ENCODE assay signal across 7 cellular contexts in genomic region chr6:21947227-21947626, GRCh38.
DNase-seq lines count a peak whose midpoint lies in the region; ATAC-seq and TF ChIP-seq lines count a peak whose summit lies in the region.
"Not testable (repeated sequence)": the region's sequence is repeated elsewhere in the genome, so short reads cannot be mapped to it uniquely, and the experiment has no call there.

No MANE protein-coding gene starts in this region.

- not testable (repeated sequence) for ATAC-seq in GM23338, WTC11

- H3K9ac ChIP-seq in smooth muscle cell (ENCODE audit: low read depth), result not testable (repeated sequence)

- H3K27ac Mint-ChIP-seq in GM23338, result not testable (repeated sequence)
- H3K27ac Mint-ChIP-seq in WTC11 (0 out of 2 replicates have a peak overlapping the region, but pooled peaks have one; percentile 87), nephron progenitor cell (peak overlapping the region; percentile 99)

- H3K27me3 ChIP-seq in GM23338 (ENCODE audit: insufficient read depth); SJCRH30; brain microvascular endothelial cell (replicated peaks); hepatocyte; smooth muscle cell (ENCODE audit: low read depth): not testable (repeated sequence)

- H3K9me3 Mint-ChIP-seq in GM23338, WTC11, nephron progenitor cell: not testable (repeated sequence)

- H3K4me3 ChIP-seq in GM23338; SJCRH30; brain microvascular endothelial cell (ENCODE audit: low read depth, low read length); hepatocyte; smooth muscle cell: not testable (repeated sequence)

- H3K4me1 ChIP-seq in GM23338 (ENCODE audit: insufficient read depth) (peaks cover 16% of the 10 kb centered on the region), SJCRH30 (peaks cover 34% of the 10 kb centered on the region), hepatocyte (ENCODE audit: insufficient read depth) (peaks cover 32% of the 10 kb centered on the region), smooth muscle cell (ENCODE audit: low read depth) (peaks cover 25% of the 10 kb centered on the region)

- peaks cover 13% of the 10 kb centered on the region; the same call in 1 of the 2 replicates for H3K79me2 ChIP-seq in GM23338 (replicated peaks; ENCODE audit: insufficient read depth)
- H3K79me2 ChIP-seq in hepatocyte; smooth muscle cell (ENCODE audit: low read depth): not testable (repeated sequence)

- CTCF ChIA-PET in WTC11 (lab: Charles Lee), result not testable (repeated sequence)

- TF ChIP-seq CTCF in GM23338 (conservative IDR thresholded peaks at IDR 0.05; ENCODE audit: low read depth in 2 of 2); WTC11 (IDR thresholded peaks at IDR 0.05); brain microvascular endothelial cell (IDR thresholded peaks at IDR 0.05; ENCODE audit: low read depth, low read length, missing control alignments); hepatocyte (IDR thresholded peaks at IDR 0.05; ENCODE audit: poor library complexity); nephron progenitor cell (IDR thresholded peaks at IDR 0.05); smooth muscle cell (IDR thresholded peaks at IDR 0.05; ENCODE audit: borderline replicate concordance, insufficient read depth, poor library complexity, severe bottlenecking): not testable (repeated sequence)

- H3K27me3 Mint-ChIP-seq in GM23338 (ENCODE audit: insufficient read depth, low read depth, poor library complexity), result peaks cover 11% of the 10 kb centered on the region
- H3K27me3 Mint-ChIP-seq in WTC11 (ENCODE audit: low read depth); nephron progenitor cell (ENCODE audit: low read depth, poor library complexity): not testable (repeated sequence)

- H3K9me3 ChIP-seq in SJCRH30 (replicated peaks); hepatocyte (ENCODE audit: low read depth); smooth muscle cell (replicated peaks; ENCODE audit: low read depth): not testable (repeated sequence)

- H3F3A ChIP-seq in GM23338 (replicated peaks; ENCODE audit: low read depth); smooth muscle cell (ENCODE audit: low read depth): not testable (repeated sequence)

- WGBS in hepatocyte (ENCODE audit: low lambda C conversion rate, missing lambda C conversion rate), result 78% methylated on average over 3 of the region's 3 CpGs
- WGBS in smooth muscle cell (ENCODE audit: low lambda C conversion rate), result 71% methylated on average over 3 of the region's 3 CpGs

- in situ Hi-C loops in brain microvascular endothelial cell (cut with HindIII; ENCODE audit: low pct_ligation_motif_present, low sequenced_read_pairs), result not testable (repeated sequence)

- H3K9me2 ChIP-seq in GM23338 (ENCODE audit: insufficient read depth); hepatocyte (replicated peaks; ENCODE audit: insufficient read depth): not testable (repeated sequence)

- H4K20me1 ChIP-seq in GM23338 (replicated peaks; ENCODE audit: insufficient read depth); hepatocyte (ENCODE audit: insufficient read depth, poor library complexity, severe bottlenecking); smooth muscle cell (ENCODE audit: low read depth): not testable (repeated sequence)

- H2AFZ ChIP-seq in GM23338; hepatocyte; smooth muscle cell (ENCODE audit: low read depth): not testable (repeated sequence)

- H3K4me1 Mint-ChIP-seq in GM23338 (peaks cover 43% of the 10 kb centered on the region), WTC11 (peaks cover 56% of the 10 kb centered on the region), nephron progenitor cell (peaks cover 72% of the 10 kb centered on the region)

- H3K36me3 ChIP-seq in GM23338 (ENCODE audit: insufficient read depth); SJCRH30; brain microvascular endothelial cell (replicated peaks); hepatocyte (replicated peaks; ENCODE audit: insufficient read depth, low read depth); smooth muscle cell (ENCODE audit: low read depth): not testable (repeated sequence)

- H3K27ac ChIP-seq in GM23338 (ENCODE audit: low read depth) (0 out of 2 replicates have a peak overlapping the region, but pooled peaks have one; percentile 24), SJCRH30 (peak overlapping the region; percentile 56), brain microvascular endothelial cell (peak overlapping the region; percentile 52), hepatocyte (peak overlapping the region; percentile 89), smooth muscle cell (ENCODE audit: low read depth) (peak overlapping the region; percentile 75)

- not testable (repeated sequence) for H3K36me3 Mint-ChIP-seq in GM23338 (ENCODE audit: low read depth); WTC11
- peaks cover 39% of the 10 kb centered on the region for H3K36me3 Mint-ChIP-seq in nephron progenitor cell (ENCODE audit: low read depth)

- H3K4me2 ChIP-seq in GM23338, result not testable (repeated sequence)
- H3K4me2 ChIP-seq in hepatocyte, result peak overlapping the region; percentile 48
- H3K4me2 ChIP-seq in smooth muscle cell, result peak overlapping the region; percentile 49

- POLR2A ChIA-PET in WTC11 (lab: Charles Lee), result not testable (repeated sequence)

- H3K4me3 Mint-ChIP-seq in GM23338, WTC11, nephron progenitor cell: not testable (repeated sequence)

- DNase-seq in GM23338 (ENCODE audit: low spot score); SJCRH30; WTC11 (ENCODE audit: low spot score); brain microvascular endothelial cell; hepatocyte (ENCODE audit: low spot score); nephron progenitor cell; smooth muscle cell (lab: John Stamatoyannopoulos, UW; ENCODE audit: unreplicated experiment): not testable (repeated sequence)

TF ChIP-seq in WTC11, 78 proteins besides CTCF, POLR2A, EP300 and RAD21:
- TF ChIP-seq ZNF121 (CRISPR knock-in tag; IDR thresholded peaks at IDR 0.05), result peak; percentile 80

Comparison
In these comparisons a context has a peak if more than half of its experiments do, and no peak if none do; other contexts are left out.
1. H3K27ac ChIP-seq: peak in every context shown above with its lines; median percentile 89 in hepatocyte; 75 in smooth muscle cell; 56 in SJCRH30; 52 in brain microvascular endothelial cell; 24 in GM23338.